In genomic region chr14:75267141-75267601, GRCh38 we compare ENCODE assay signal across 11 cellular contexts. TPM values are rescaled to one million over a fixed set of nuclear protein-coding genes. Genes with fewer than 3 reads are reported as not detected.
DNase-seq lines count a peak whose midpoint lies in the region; ATAC-seq, FAIRE-seq and TF ChIP-seq lines count a peak whose summit lies in the region.
"Had no signal": no experiment of that assay in that cellular context is flagged by ENCODE, and none has a peak within 500 bp of the region (broad histone marks: within the 10 kb centered on the region; RNA-seq: fewer than 3 reads in every experiment).

No MANE protein-coding gene starts in this region.

- no peak for TF ChIP-seq POLR2A in GM12891 (IDR thresholded peaks at IDR 0.05; ENCODE audit: low read depth, low read length)

- DNase-seq in A673 (ENCODE audit: low spot score) = peak; percentile 29
- peak; percentile 86 for DNase-seq in amniotic epithelial cell (ENCODE audit: low read depth)
- no peak for DNase-seq in left ventricle myocardium inferior
- DNase-seq in progenitor cell of endocrine pancreas (ENCODE audit: low spot score, unreplicated experiment) = no peak
- DNase-seq in GM12891 (ENCODE audit: insufficient read length, low spot score) = no peak
- no peak for DNase-seq in NCI-H774 (lab: John Stamatoyannopoulos, UW)
- no peak for DNase-seq in NCI-H446 (lab: John Stamatoyannopoulos, UW)
- DNase-seq: Kasumi-1, NCI-H526 had no signal

- peaks cover 4% of the 10 kb centered on the region for H3K27me3 Mint-ChIP-seq in progenitor cell of endocrine pancreas

- H3K9me3 Mint-ChIP-seq in progenitor cell of endocrine pancreas (ENCODE audit: low read depth) = no peaks in the 10 kb centered on the region

- ATAC-seq in GM18502 (IDR thresholded peaks at IDR 0.05; ENCODE audit: poor library complexity, unreplicated experiment) = no peak

- peaks cover 3% of the 10 kb centered on the region for H3K4me1 ChIP-seq in A673 (ENCODE audit: insufficient read depth, low read length, poor library complexity, severe bottlenecking)
- peaks cover 16% of the 10 kb centered on the region for H3K4me1 ChIP-seq in left ventricle myocardium inferior

- FAIRE-seq in GM12891 (lab: Jason Lieb, UNC) = no peak
- FAIRE-seq: A204.1 had no signal

- H3K27ac ChIP-seq in A673 (ENCODE audit: low read depth, low read length, poor library complexity, severe bottlenecking) = peak overlapping the region; percentile 35
- H3K27ac ChIP-seq in left ventricle myocardium inferior (replicated peaks) = peak overlapping the region; percentile 62

- no peak for TF ChIP-seq CTCF in A673 (conservative IDR thresholded peaks at IDR 0.05; ENCODE audit: low read depth, low read length)
- TF ChIP-seq CTCF in left ventricle myocardium inferior (IDR thresholded peaks at IDR 0.05; ENCODE audit: borderline replicate concordance) = no peak
- no peak for TF ChIP-seq CTCF in progenitor cell of endocrine pancreas (IDR thresholded peaks at IDR 0.05; ENCODE audit: unreplicated experiment)

- H3K4me3 Mint-ChIP-seq in progenitor cell of endocrine pancreas (ENCODE audit: low read depth) = no peak overlapping the region

- H3K27ac Mint-ChIP-seq in progenitor cell of endocrine pancreas = peak overlapping the region; percentile 41

- peaks cover 12% of the 10 kb centered on the region for H3K4me1 Mint-ChIP-seq in progenitor cell of endocrine pancreas (ENCODE audit: low read depth)

- H3K27me3 ChIP-seq in A673 (replicated peaks; ENCODE audit: insufficient read depth, low read depth, low read length, poor library complexity) = no peaks in the 10 kb centered on the region
- H3K27me3 ChIP-seq in left ventricle myocardium inferior (ENCODE audit: low read depth) = no peaks in the 10 kb centered on the region

- CTCF ChIA-PET in A673 (lab: Charles Lee) = no interaction called here

- POLR2A ChIA-PET in A673 (lab: Charles Lee; ENCODE audit: low non-redundant PET) = interaction anchor here (0.6 kb wide), 1 partner anchor 93 kb away, joined by 13 read pairs; no protein-coding TSS in a partner anchor

- H3K4me3 ChIP-seq in A673 (ENCODE audit: low read depth, low read length, poor library complexity, severe bottlenecking) (no peak overlapping the region), left ventricle myocardium inferior (no peak overlapping the region)

- H3K36me3 ChIP-seq in A673 (ENCODE audit: insufficient read depth, low read length, poor library complexity, severe bottlenecking) (no peaks in the 10 kb centered on the region), left ventricle myocardium inferior (no peaks in the 10 kb centered on the region)

- H3K9me3 ChIP-seq in A673 (ENCODE audit: low read depth, low read length, poor library complexity, severe bottlenecking) (no peaks in the 10 kb centered on the region), left ventricle myocardium inferior (replicated peaks) (no peaks in the 10 kb centered on the region)

- no TSS peak for BruUV-seq in A673 (replicated peaks; lab: Mats Ljungman, UMichigan)

- intact Hi-C loops in A673 (cut with micrococcal nuclease; ENCODE audit: unreplicated experiment) = no loop called here
- intact Hi-C loops in left ventricle myocardium inferior (cut with micrococcal nuclease) = no loop called here

- no peaks in the 10 kb centered on the region for H3K36me3 Mint-ChIP-seq in progenitor cell of endocrine pancreas (ENCODE audit: insufficient read depth)

TF ChIP-seq in GM12891, 5 proteins besides CTCF, POLR2A, EP300 and RAD21:
- TF ChIP-seq POU2F2 (IDR thresholded peaks at IDR 0.05; ENCODE audit: low read depth, low read length) (no peak), SPI1 (IDR thresholded peaks at IDR 0.05; ENCODE audit: low read depth, low read length) (no peak), POLR2AphosphoS5 (IDR thresholded peaks at IDR 0.05; ENCODE audit: low read depth, low read length) (no peak), PAX5 (IDR thresholded peaks at IDR 0.05; ENCODE audit: insufficient read depth, low read length, severe bottlenecking) (no peak)

RNA-seq across cellular contexts. Expression of gene FOS, which starts 11.5 kb away (rescaled TPM):
- total RNA-seq in A673 (2021) (10.2 and 13.7 TPM in 2 replicates), left ventricle myocardium inferior (9.7 TPM), progenitor cell of endocrine pancreas (73.7 and 88.8 TPM in 2 replicates)
- polyA plus RNA-seq in GM12891 (2012; ENCODE audit: low read depth, missing spikeins) = 6.8 TPM

Comparison
In these comparisons a context has a peak if more than half of its experiments do, and no peak if none do; other contexts are left out.
1. DNase-seq: peak in A673 (single experiment) and amniotic epithelial cell (single experiment); none in left ventricle myocardium inferior (single experiment), progenitor cell of endocrine pancreas (single experiment), GM12891 (single experiment), NCI-H774 (single experiment) and NCI-H446 (0 of 2).